ENCODE assay signal across 1 cellular context in the genomic region with DNA sequence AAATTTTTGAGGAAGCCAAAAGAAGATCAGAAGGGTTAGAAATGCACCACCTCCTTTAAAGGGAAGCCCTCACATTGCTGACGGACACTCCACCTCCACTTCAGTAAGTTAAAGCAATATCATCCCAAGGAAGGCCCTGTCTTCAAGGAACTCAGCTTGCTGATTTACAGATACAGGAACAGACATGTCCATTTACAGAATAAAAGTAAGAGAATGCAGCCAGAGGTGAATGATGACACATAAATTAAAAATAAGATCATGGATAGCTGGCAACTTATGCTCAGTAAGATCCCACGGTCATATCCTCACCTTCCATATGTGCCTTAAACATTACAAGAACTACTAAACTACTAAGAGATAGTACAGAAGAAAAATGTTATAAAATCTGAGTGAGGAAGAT.
TF ChIP-seq lines count a peak whose summit lies in the region.

No MANE protein-coding gene starts in this region.

TF ChIP-seq in IMR-90, 13 proteins besides CTCF, POLR2A, EP300 and RAD21:
- TF ChIP-seq MAFK (IDR thresholded peaks at IDR 0.05; ENCODE audit: low read depth, low read length): no peak
- TF ChIP-seq ELK1 (IDR thresholded peaks at IDR 0.05; ENCODE audit: borderline replicate concordance, low read depth, low read length): no peak
- TF ChIP-seq MXI1 (IDR thresholded peaks at IDR 0.05; ENCODE audit: borderline replicate concordance, low read depth, low read length): no peak
- no peak for TF ChIP-seq BHLHE40 (IDR thresholded peaks at IDR 0.05; ENCODE audit: low read depth, low read length)
- TF ChIP-seq, protein P1, sequence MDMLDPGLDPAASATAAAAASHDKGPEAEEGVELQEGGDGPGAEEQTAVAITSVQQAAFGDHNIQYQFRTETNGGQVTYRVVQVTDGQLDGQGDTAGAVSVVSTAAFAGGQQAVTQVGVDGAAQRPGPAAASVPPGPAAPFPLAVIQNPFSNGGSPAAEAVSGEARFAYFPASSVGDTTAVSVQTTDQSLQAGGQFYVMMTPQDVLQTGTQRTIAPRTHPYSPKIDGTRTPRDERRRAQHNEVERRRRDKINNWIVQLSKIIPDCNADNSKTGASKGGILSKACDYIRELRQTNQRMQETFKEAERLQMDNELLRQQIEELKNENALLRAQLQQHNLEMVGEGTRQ (IDR thresholded peaks at IDR 0.05; ENCODE audit: low read depth, low read length): no peak
- no peak for TF ChIP-seq SMC3 (IDR thresholded peaks at IDR 0.05; ENCODE audit: low read depth, low read length)
- TF ChIP-seq RCOR1 (IDR thresholded peaks at IDR 0.05; ENCODE audit: insufficient replicate concordance, low read length): no peak
- no peak for TF ChIP-seq NFE2L2 (IDR thresholded peaks at IDR 0.05; ENCODE audit: low read depth, low read length)
- no peak for TF ChIP-seq CEBPB (IDR thresholded peaks at IDR 0.05; ENCODE audit: low read depth, low read length)
- TF ChIP-seq RFX5 (IDR thresholded peaks at IDR 0.05; ENCODE audit: low read depth, low read length): no peak
- no peak for TF ChIP-seq FOS (IDR thresholded peaks at IDR 0.05; ENCODE audit: low read depth, low read length)
- no peak for TF ChIP-seq CHD1 (IDR thresholded peaks at IDR 0.05; ENCODE audit: low read depth, low read length)
- no peak for TF ChIP-seq MAZ (IDR thresholded peaks at IDR 0.05; ENCODE audit: borderline replicate concordance, low read depth, low read length)
